Comparison of ENCODE assay signal across 9 cellular contexts in the genomic region with DNA sequence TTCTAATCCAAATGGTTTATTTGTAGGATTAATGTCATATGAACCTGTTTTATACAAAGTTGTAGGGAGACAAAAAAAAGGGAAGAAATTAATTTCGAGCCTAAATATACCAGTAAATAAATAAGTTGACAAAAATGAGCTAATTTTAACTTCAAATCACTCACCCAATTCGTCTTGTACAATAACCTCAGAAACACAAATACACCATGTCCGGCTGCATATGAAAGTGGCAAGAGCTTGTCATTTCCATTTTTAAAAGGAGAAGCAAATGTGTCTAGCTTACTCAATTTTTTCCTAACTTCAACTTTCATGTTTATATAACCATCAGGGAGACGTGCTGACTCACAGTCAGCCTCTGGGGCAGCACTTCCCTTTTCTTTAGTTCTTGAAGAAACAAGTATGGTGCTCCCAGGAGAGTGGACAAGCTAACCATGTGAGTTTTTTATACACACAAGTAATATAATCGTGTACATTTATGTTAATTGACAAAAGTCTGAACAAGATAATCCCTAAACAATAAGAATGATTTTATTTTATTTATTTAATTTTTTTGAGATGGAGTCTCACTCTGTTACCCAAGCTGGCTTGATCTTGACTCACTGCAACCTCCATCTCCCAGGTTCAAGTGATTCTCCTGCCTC. TPM values are rescaled to one million over a fixed set of nuclear protein-coding genes. Genes with fewer than 3 reads are reported as not detected.
DNase-seq lines count a peak whose midpoint lies in the region; ATAC-seq and TF ChIP-seq lines count a peak whose summit lies in the region.
"Had no signal": no experiment of that assay in that cellular context is flagged by ENCODE, and none has a peak within 500 bp of the region (broad histone marks: within the 10 kb centered on the region; RNA-seq: fewer than 3 reads in every experiment).

No MANE protein-coding gene starts in this region.

- CTCF ChIA-PET in Panc1 (lab: Charles Lee) = no interaction called here

- no peak overlapping the region for H3K9ac ChIP-seq in trophoblast cell (ENCODE audit: low read length)

- TF ChIP-seq CTCF in Panc1 (IDR thresholded peaks at IDR 0.05) = no peak

- H3K27me3 ChIP-seq in Panc1 (ENCODE audit: control insufficient read depth, insufficient read depth, low read length) (no peaks in the 10 kb centered on the region), trophoblast cell (ENCODE audit: insufficient read depth, low read length) (no peaks in the 10 kb centered on the region)

- no peak overlapping the region for H2AK5ac ChIP-seq in trophoblast cell (ENCODE audit: low read length)

- intact Hi-C loops in Panc1 (cut with micrococcal nuclease; ENCODE audit: unreplicated experiment) = no loop called here

- H2BK5ac ChIP-seq in trophoblast cell (ENCODE audit: low read depth, low read length, poor library complexity) = no peak overlapping the region

- no peak overlapping the region for H3K18ac ChIP-seq in trophoblast cell (ENCODE audit: low read length)

- no peak overlapping the region for H4K91ac ChIP-seq in trophoblast cell (ENCODE audit: low read depth, low read length)

- no peak overlapping the region for H2BK12ac ChIP-seq in trophoblast cell (ENCODE audit: low read length)

- no peak overlapping the region for H3K4me2 ChIP-seq in trophoblast cell (ENCODE audit: low read length)

- in situ Hi-C loops in Panc1 (cut with HindIII; ENCODE audit: low pct_unique_long_range_greater_than_20kb, low sequenced_read_pairs) = no loop called here

- no peak overlapping the region for H3K4me3 ChIP-seq in Panc1 (ENCODE audit: low read depth in 2 of 2, low read length in 2 of 2)
- H3K4me3 ChIP-seq in trophoblast cell (ENCODE audit: low read depth, low read length) = no peak overlapping the region

- no peaks in the 10 kb centered on the region for H3K79me1 ChIP-seq in trophoblast cell (ENCODE audit: low read length)

- H3K9me3 ChIP-seq in Panc1 (ENCODE audit: control insufficient read depth, insufficient read depth, low read depth, low read length) = no peaks in the 10 kb centered on the region
- no peaks in the 10 kb centered on the region for H3K9me3 ChIP-seq in trophoblast cell (ENCODE audit: insufficient read depth, low read depth, low read length)

- no peaks in the 10 kb centered on the region for H3K79me2 ChIP-seq in trophoblast cell (ENCODE audit: control insufficient read depth, insufficient read depth, low read length, poor library complexity)

- no peak overlapping the region for H3K23ac ChIP-seq in trophoblast cell (ENCODE audit: low read length)

- peaks cover 0 to 25% of the 10 kb centered on the region in 2 donors for H3K36me3 Mint-ChIP-seq in activated naive CD4-positive, alpha-beta T cell treated with anti-CD3 and anti-CD28 coated beads, Interleukin-2, amount 50 U/mL, for 72 hours
- H3K36me3 Mint-ChIP-seq: activated naive CD4-positive, alpha-beta T cell treated with anti-CD3 and anti-CD28 coated beads, Interleukin-2, amount 50 U/mL, for 24 hours had no signal

- H3K36me3 ChIP-seq in Panc1 (ENCODE audit: control insufficient read depth, insufficient read depth, low read length) = no peaks in the 10 kb centered on the region
- no peaks in the 10 kb centered on the region for H3K36me3 ChIP-seq in trophoblast cell (ENCODE audit: control insufficient read depth in 1 of 2, insufficient read depth in 2 of 2, low read length in 2 of 2)

- no peak overlapping the region for H3K14ac ChIP-seq in trophoblast cell (ENCODE audit: low read length)

- H3K9me3 Mint-ChIP-seq in activated naive CD4-positive, alpha-beta T cell treated with anti-CD3 and anti-CD28 coated beads, Interleukin-2, amount 50 U/mL, for 72 hours = peaks cover 5 to 19% of the 10 kb centered on the region in 2 donors
- H3K9me3 Mint-ChIP-seq: activated naive CD4-positive, alpha-beta T cell treated with anti-CD3 and anti-CD28 coated beads, Interleukin-2, amount 50 U/mL, for 24 hours had no signal

- H3K27ac Mint-ChIP-seq in activated naive CD4-positive, alpha-beta T cell treated with anti-CD3 and anti-CD28 coated beads, Interleukin-2, amount 50 U/mL, for 72 hours = peak overlapping the region; percentile 24 to 63
- H3K27ac Mint-ChIP-seq: activated naive CD4-positive, alpha-beta T cell treated with anti-CD3 and anti-CD28 coated beads, Interleukin-2, amount 50 U/mL, for 24 hours had no signal

- H4K8ac ChIP-seq in trophoblast cell (ENCODE audit: low read depth, low read length) = no peak overlapping the region

- ATAC-seq in activated naive CD4-positive, alpha-beta T cell treated with anti-CD3 and anti-CD28 coated beads, Interleukin-2, amount 50 U/mL, for 72 hours = peak; percentile 69 to 82
- ATAC-seq in HG02885 (IDR thresholded peaks at IDR 0.05; ENCODE audit: poor library complexity, unreplicated experiment) (peak; percentile 90), Panc1 (peak; percentile 48; the same call in 1 of the 2 replicates), esophagus mucosa (peak; percentile 79)

- DNase-seq in activated naive CD4-positive, alpha-beta T cell treated with anti-CD3 and anti-CD28 coated beads, Interleukin-2, amount 50 U/mL, for 72 hours (ENCODE audit: low spot score in 2 of 2) = peak in 1 of 2 donors; percentile 14
- no peak for DNase-seq in activated naive CD4-positive, alpha-beta T cell (lab: John Stamatoyannopoulos, UW)
- DNase-seq in Panc1 (ENCODE audit: low read depth, low spot score) = no peak
- DNase-seq in trophoblast cell = peak; percentile 9 to 53
- no peak for DNase-seq in NCI-H2227 (lab: John Stamatoyannopoulos, UW; ENCODE audit: unreplicated experiment)
- no peak for DNase-seq in activated CD8-positive, alpha-beta memory T cell treated with anti-CD3 and anti-CD28 coated beads for 24 hours

- H3K4me1 ChIP-seq in Panc1 (ENCODE audit: control insufficient read depth, insufficient read depth, low read length) (no peaks in the 10 kb centered on the region), trophoblast cell (ENCODE audit: control insufficient read depth in 1 of 2, insufficient read depth in 2 of 2, low read length in 2 of 2) (no peaks in the 10 kb centered on the region)

- H4K12ac ChIP-seq in trophoblast cell (ENCODE audit: low read depth, low read length) = no peak overlapping the region

- no peak overlapping the region for H3K4ac ChIP-seq in trophoblast cell (ENCODE audit: low read depth, low read length)

- POLR2A ChIA-PET in Panc1 (lab: Charles Lee) = no interaction called here

- no peak overlapping the region for H2AFZ ChIP-seq in trophoblast cell (ENCODE audit: insufficient read depth, low read length, poor library complexity)

- no peak overlapping the region for H3K27ac ChIP-seq in Panc1 (ENCODE audit: low read length)
- H3K27ac ChIP-seq in trophoblast cell (ENCODE audit: low read depth, low read length) = no peak overlapping the region

- H2BK120ac ChIP-seq in trophoblast cell (ENCODE audit: insufficient read depth, low read length, poor library complexity) = no peak overlapping the region

- no TSS peak for BruUV-seq in Panc1 (replicated peaks; lab: Mats Ljungman, UMichigan)

- WGBS in trophoblast cell (ENCODE audit: extremely low coverage, insufficient coverage, insufficient read length) = no CpG with 5 or more reads among the region's 5 CpGs

RNA-seq across cellular contexts. Expression of gene SGK1, which starts 55.5 kb away (rescaled TPM):
- total RNA-seq in activated naive CD4-positive, alpha-beta T cell treated with anti-CD3 and anti-CD28 coated beads, Interleukin-2, amount 50 U/mL, for 72 hours = 10 to 100 TPM; 42.8 to 48.0 TPM
- total RNA-seq in Panc1 (2021; ENCODE audit: unreplicated experiment) (7.5 TPM), esophagus mucosa (207 TPM)
- polyA plus RNA-seq in Panc1 (2012; ENCODE audit: insufficient read length) = 4.2 TPM
- polyA plus RNA-seq in trophoblast cell (2013) = 261 and 288 TPM in 2 replicates

Comparison
In these comparisons a context has a peak if more than half of its experiments do, and no peak if none do; other contexts are left out.
1. DNase-seq: peak in trophoblast cell (2 of 2); none in activated naive CD4-positive, alpha-beta T cell (0 of 4), Panc1 (single experiment), NCI-H2227 (single experiment) and activated CD8-positive, alpha-beta memory T cell treated with anti-CD3 and anti-CD28 coated beads for 24 hours (single experiment).
2. Peak in every context shown above with its lines, with median percentiles within 50 percentile points of each other: ATAC-seq.